Comparison of ENCODE assay signal across 14 cellular contexts in the genomic region with DNA sequence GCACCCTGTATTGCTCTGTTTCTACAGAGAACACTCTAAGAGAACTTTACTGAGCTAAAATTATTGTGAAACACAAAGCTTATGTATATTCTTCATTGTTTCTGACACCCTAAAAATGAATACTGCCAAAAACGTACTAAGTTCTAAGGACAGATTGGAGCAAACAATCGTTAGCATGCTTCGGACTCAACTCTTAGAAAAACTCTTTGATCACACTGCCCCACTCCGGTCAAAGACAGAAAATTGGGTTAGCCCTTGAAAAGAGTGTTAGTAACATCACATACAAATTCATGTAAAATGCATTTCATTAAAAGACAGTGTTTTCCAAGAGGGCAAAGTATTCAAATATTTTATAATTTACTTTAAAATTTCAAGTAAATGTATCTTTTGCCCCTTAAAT.
DNase-seq lines count a peak whose midpoint lies in the region; ATAC-seq and TF ChIP-seq lines count a peak whose summit lies in the region.
"Had no signal": no experiment of that assay in that cellular context is flagged by ENCODE, and none has a peak within 500 bp of the region (broad histone marks: within the 10 kb centered on the region; RNA-seq: fewer than 3 reads in every experiment).

No MANE protein-coding gene starts in this region.

- no peak overlapping the region for H2BK120ac ChIP-seq in H9 (ENCODE audit: low read depth, low read length, poor library complexity, severe bottlenecking)

- POLR2A ChIA-PET in OCI-LY7 (lab: Charles Lee): interaction anchor here (0.5 kb wide), 1 partner anchor 61 kb away, joined by 3 read pairs; no protein-coding TSS in a partner anchor

- H3K9me2 ChIP-seq in OCI-LY7 (ENCODE audit: insufficient read depth, low read length): no peaks in the 10 kb centered on the region

- H3K4me3 Mint-ChIP-seq in H9: no peak overlapping the region
- H3K4me3 Mint-ChIP-seq: immature natural killer cell had no signal

- H3K4me3 ChIP-seq in adipocyte (ENCODE audit: low read length) (no peak overlapping the region), OCI-LY7 (ENCODE audit: low read depth, low read length, poor library complexity, severe bottlenecking) (no peak overlapping the region)
- H3K4me3 ChIP-seq: HAP-1, sigmoid colon had no signal

- H3K36me3 ChIP-seq in adipocyte (ENCODE audit: control insufficient read depth, insufficient read depth, low read length, severe bottlenecking) (no peaks in the 10 kb centered on the region), OCI-LY7 (ENCODE audit: insufficient read depth, low read length) (no peaks in the 10 kb centered on the region)
- H3K36me3 ChIP-seq: HAP-1, sigmoid colon had no signal

- H4K8ac ChIP-seq in H9 (replicated peaks; ENCODE audit: insufficient read length, low read depth, low read length): no peak overlapping the region

- no peak overlapping the region for H3K18ac ChIP-seq in H9 (ENCODE audit: insufficient read length, low read depth, low read length)

- H3K27ac Mint-ChIP-seq in H9: no peak overlapping the region
- H3K27ac Mint-ChIP-seq: immature natural killer cell had no signal

- peak; percentile 40 for DNase-seq in A172 (ENCODE audit: low spot score)
- no peak for DNase-seq in H9
- peak; percentile 87 for DNase-seq in adipocyte (ENCODE audit: low read depth)
- DNase-seq in inferior parietal cortex (ENCODE audit: extremely low spot score): peak; percentile 77
- DNase-seq in OCI-LY7 (ENCODE audit: low spot score): no peak
- DNase-seq: activated CD8-positive, alpha-beta memory T cell treated with anti-CD3 and anti-CD28 coated beads for 24 hours; immature natural killer cell; NCI-H774; sigmoid colon; stimulated activated naive CD8-positive, alpha-beta T cell treated with anti-CD3 and anti-CD28 coated beads, Interleukin-15, Interleukin-2, amounts not matched to agents 100 U/mL and 50 U/mL, for 24 hours had no signal

- no peak overlapping the region for H2BK5ac ChIP-seq in H9 (ENCODE audit: insufficient read length, low read length)

- H3K4me2 ChIP-seq in H9 (ENCODE audit: insufficient read depth, insufficient read length, low read length) (no peak overlapping the region), OCI-LY7 (ENCODE audit: low read length) (no peak overlapping the region)

- H3K27ac ChIP-seq in H9 (ENCODE audit: insufficient read length, low read depth, low read length) (no peak overlapping the region), OCI-LY7 (ENCODE audit: low read depth, low read length, poor library complexity, severe bottlenecking) (no peak overlapping the region)
- H3K27ac ChIP-seq: sigmoid colon had no signal

- no peak overlapping the region for H3K9ac ChIP-seq in H9 (ENCODE audit: extremely low read depth, insufficient read length, low read length)
- H3K9ac ChIP-seq in adipocyte (ENCODE audit: low read length): no peak overlapping the region

- no peak overlapping the region for H3K56ac ChIP-seq in H9 (ENCODE audit: insufficient read length, low read depth, low read length)

- H3K9me3 ChIP-seq in H9 (ENCODE audit: control insufficient read depth, low read depth, low read length): no peaks in the 10 kb centered on the region
- peaks cover 10% of the 10 kb centered on the region for H3K9me3 ChIP-seq in adipocyte (ENCODE audit: control insufficient read depth, low read length)
- 0 out of 2 replicates have a peak, but pooled peaks cover 6% of the 10 kb centered on the region for H3K9me3 ChIP-seq in OCI-LY7 (ENCODE audit: low read length)
- H3K9me3 ChIP-seq: HAP-1, sigmoid colon had no signal

- H3K14ac ChIP-seq in H9 (ENCODE audit: insufficient read depth, low read length): no peak overlapping the region

- no peak overlapping the region for H3T11ph ChIP-seq in H9 (ENCODE audit: low read length)

- H3K4me1 ChIP-seq in H9 (ENCODE audit: insufficient read depth, low read length): no peaks in the 10 kb centered on the region
- H3K4me1 ChIP-seq in adipocyte (ENCODE audit: control insufficient read depth, insufficient read depth, low read length): no peaks in the 10 kb centered on the region
- no peaks in the 10 kb centered on the region for H3K4me1 ChIP-seq in OCI-LY7 (ENCODE audit: insufficient read depth, low read length, poor library complexity, severe bottlenecking)
- H3K4me1 ChIP-seq: HAP-1, sigmoid colon had no signal

- BruUV-seq in OCI-LY7 (replicated peaks; lab: Mats Ljungman, UMichigan): no TSS peak

- peaks cover 11 to 15% of the 10 kb centered on the region in 2 experiments for H3K4me1 Mint-ChIP-seq in H9
- H3K4me1 Mint-ChIP-seq: immature natural killer cell had no signal

- ATAC-seq in GM18502 (IDR thresholded peaks at IDR 0.05; ENCODE audit: poor library complexity, unreplicated experiment) (no peak), HG03039 (IDR thresholded peaks at IDR 0.05; ENCODE audit: unreplicated experiment) (no peak), HG03175 (IDR thresholded peaks at IDR 0.05; ENCODE audit: unreplicated experiment) (no peak)
- ATAC-seq: stimulated activated naive CD8-positive, alpha-beta T cell treated with anti-CD3 and anti-CD28 coated beads, Interleukin-15, Interleukin-2, amounts not matched to agents 100 U/mL and 50 U/mL, for 24 hours had no signal

- no peak overlapping the region for H2BK15ac ChIP-seq in H9 (ENCODE audit: low read depth, low read length)

- no peak overlapping the region for H2BK20ac ChIP-seq in H9 (ENCODE audit: low read depth, low read length, poor library complexity, severe bottlenecking)

- no CpG with 5 or more reads among the region's 4 CpGs for WGBS in H9 (ENCODE audit: extremely low coverage, insufficient read length, low lambda C conversion rate)

- TF ChIP-seq CTCF in H9 (conservative IDR thresholded peaks at IDR 0.05) (peak; percentile 48), OCI-LY7 (conservative IDR thresholded peaks at IDR 0.05; ENCODE audit: low read length) (no peak; the same call in 1 of the 2 replicates)

- CTCF ChIA-PET in OCI-LY7 (lab: Charles Lee; ENCODE audit: unreplicated experiment): no interaction called here

- no peak overlapping the region for H2BK12ac ChIP-seq in H9 (ENCODE audit: insufficient read length, low read depth, low read length)

- no peaks in the 10 kb centered on the region for H3K23me2 ChIP-seq in H9 (ENCODE audit: insufficient read length, low read depth, low read length, poor library complexity, severe bottlenecking)

- H3K27me3 ChIP-seq in H9 (ENCODE audit: insufficient read depth, low read length): no peaks in the 10 kb centered on the region
- no peaks in the 10 kb centered on the region for H3K27me3 ChIP-seq in adipocyte (replicated peaks; ENCODE audit: control insufficient read depth, insufficient read depth, low read length)
- H3K27me3 ChIP-seq: sigmoid colon had no signal

- H3K4ac ChIP-seq in H9 (ENCODE audit: low read depth, low read length): no peak overlapping the region

- no peaks in the 10 kb centered on the region for H3K79me2 ChIP-seq in H9 (ENCODE audit: insufficient read depth, low read length)
- no peaks in the 10 kb centered on the region for H3K79me2 ChIP-seq in OCI-LY7 (ENCODE audit: insufficient read depth, low read depth, low read length)

- H4K20me1 ChIP-seq in H9 (ENCODE audit: control insufficient read depth, insufficient read depth, insufficient read length) (no peaks in the 10 kb centered on the region), OCI-LY7 (ENCODE audit: insufficient read depth, low read length) (no peaks in the 10 kb centered on the region)

- H2AFZ ChIP-seq in H9 (ENCODE audit: low read length) (no peak overlapping the region), OCI-LY7 (ENCODE audit: low read length) (no peak overlapping the region)

- no peak overlapping the region for H4K5ac ChIP-seq in H9 (ENCODE audit: insufficient read length, low read depth, low read length)

- H3K27me3 Mint-ChIP-seq in H9 (ENCODE audit: low read depth): no peaks in the 10 kb centered on the region

- intact Hi-C loops in OCI-LY7 (cut with micrococcal nuclease; ENCODE audit: unreplicated experiment): no loop called here

- no peak overlapping the region for H2AK5ac ChIP-seq in H9 (ENCODE audit: insufficient read length, low read length)

- peaks cover 9% of the 10 kb centered on the region in 2 experiments; a peak in 4 of 5 replicates for H3K9me3 Mint-ChIP-seq in H9

- H3K36me3 Mint-ChIP-seq in H9 (ENCODE audit: insufficient read depth in 1 of 3, low read depth in 3 of 3): peaks cover 2 to 7% (median 5%) of the 10 kb centered on the region in 3 experiments; a peak in 6 of 7 replicates
- H3K36me3 Mint-ChIP-seq: immature natural killer cell had no signal

- H3K23ac ChIP-seq in H9 (ENCODE audit: insufficient read length, low read depth, low read length): no peak overlapping the region

- H4K91ac ChIP-seq in H9 (ENCODE audit: insufficient read length, low read depth, low read length): no peak overlapping the region

- H3K79me1 ChIP-seq in H9 (ENCODE audit: insufficient read depth, low read depth, low read length, poor library complexity, severe bottlenecking): no peaks in the 10 kb centered on the region

Comparison
In these comparisons a context has a peak if more than half of its experiments do, and no peak if none do; other contexts are left out.
1. DNase-seq: peak in A172 (single experiment), adipocyte (single experiment) and inferior parietal cortex (single experiment); none in H9 (single experiment) and OCI-LY7 (single experiment).